In genomic region chr3:52454235-52454937, GRCh38 we compare ENCODE assay signal across 8 cellular contexts. TPM values are rescaled to one million over a fixed set of nuclear protein-coding genes. Genes with fewer than 3 reads are reported as not detected.
DNase-seq lines count a peak whose midpoint lies in the region; ATAC-seq and TF ChIP-seq lines count a peak whose summit lies in the region.

No MANE protein-coding gene starts in this region.

- no TSS peak for BruUV-seq in HCT116 (replicated peaks; lab: Mats Ljungman, UMichigan)

- 49% methylated on average over 8 of the region's 8 CpGs for WGBS in right cardiac atrium

- TF ChIP-seq RAD21 in HCT116 (IDR thresholded peaks at IDR 0.05; ENCODE audit: low read depth) = no peak

- POLR2A ChIA-PET in HCT116 (lab: Charles Lee) = interaction anchor here (1.7 kb wide), 1 partner anchor 82 kb away, joined by 8 read pairs; the partner anchor contains the start of gene UQCC5

- ATAC-seq in HCT116 (no peak), right cardiac atrium (no peak), GM18868 (IDR thresholded peaks at IDR 0.05; ENCODE audit: unreplicated experiment) (no peak)
- ATAC-seq in stimulated activated effector memory CD8-positive, alpha-beta T cell treated with anti-CD3 and anti-CD28 coated beads, Interleukin-12 subunit alpha, Interleukin-12 subunit beta, amount 100 ng/mL, for 72 hours = no peak

- peaks cover 43% of the 10 kb centered on the region for H3K36me3 Mint-ChIP-seq in stimulated activated effector memory CD8-positive, alpha-beta T cell treated with anti-CD3 and anti-CD28 coated beads, Interleukin-12 subunit alpha, Interleukin-12 subunit beta, amount 100 ng/mL, for 72 hours

- peak overlapping the region; percentile 97 for H3K4me3 Mint-ChIP-seq in stimulated activated effector memory CD8-positive, alpha-beta T cell treated with anti-CD3 and anti-CD28 coated beads, Interleukin-12 subunit alpha, Interleukin-12 subunit beta, amount 100 ng/mL, for 72 hours

- peak overlapping the region; percentile 99 for H3K27ac Mint-ChIP-seq in stimulated activated effector memory CD8-positive, alpha-beta T cell treated with anti-CD3 and anti-CD28 coated beads, Interleukin-12 subunit alpha, Interleukin-12 subunit beta, amount 100 ng/mL, for 72 hours

- CTCF ChIA-PET in HCT116 (lab: Charles Lee) = no interaction called here

- intact Hi-C loops in HCT116 (cut with micrococcal nuclease) (no loop called here), right cardiac atrium (cut with DNase I) (no loop called here)

- peak overlapping the region; percentile 89 for H3K4me2 ChIP-seq in HCT116 (ENCODE audit: low read length)

- H3K9me3 ChIP-seq in HCT116 (ENCODE audit: control insufficient read depth in 1 of 2, insufficient read depth in 1 of 2, low read depth in 1 of 2, low read length in 2 of 2) = no peaks in the 10 kb centered on the region
- no peaks in the 10 kb centered on the region for H3K9me3 ChIP-seq in right cardiac atrium (ENCODE audit: control insufficient read depth, low read length)

- H3K4me1 ChIP-seq in HCT116 (ENCODE audit: control insufficient read depth in 1 of 2, insufficient read depth in 2 of 2, low read length in 2 of 2) = peaks cover 46 to 71% of the 10 kb centered on the region in 2 experiments
- peaks cover 9% of the 10 kb centered on the region for H3K4me1 ChIP-seq in right cardiac atrium (ENCODE audit: control insufficient read depth, insufficient read depth, low read length)

- no peak for TF ChIP-seq CTCF in HCT116 (IDR thresholded peaks at IDR 0.05 in 2 of 3, conservative IDR thresholded peaks at IDR 0.05 in 1 of 3; ENCODE audit: borderline replicate concordance in 1 of 3, insufficient read depth in 1 of 3, low read depth in 2 of 3, low read length in 2 of 3)

- peaks cover 44% of the 10 kb centered on the region for H3K4me1 Mint-ChIP-seq in stimulated activated effector memory CD8-positive, alpha-beta T cell treated with anti-CD3 and anti-CD28 coated beads, Interleukin-12 subunit alpha, Interleukin-12 subunit beta, amount 100 ng/mL, for 72 hours

- H3K9me2 ChIP-seq in HCT116 (ENCODE audit: insufficient read depth) = no peaks in the 10 kb centered on the region

- RAD21 ChIA-PET in HCT116 (lab: Charles Lee; ENCODE audit: low non-redundant PET in 1 of 2, low total read pairs in 2 of 2, uncharacterized antibody in 2 of 2, unreplicated experiment in 2 of 2) = interaction anchor here in 1 of 2 experiments (0.6 kb wide), 1 partner anchor 182 kb away, joined by 3 read pairs; no protein-coding TSS in a partner anchor

- no peak for TF ChIP-seq POLR2A in HCT116 (IDR thresholded peaks at IDR 0.05; ENCODE audit: borderline replicate concordance, extremely low read depth, insufficient read depth, insufficient read length)

- H3K27ac ChIP-seq in HCT116 (ENCODE audit: low read depth, low read length) (peak overlapping the region; percentile 66), right cardiac atrium (ENCODE audit: low read length) (peak overlapping the region; percentile 95)

- H3K36me3 ChIP-seq in HCT116 (ENCODE audit: control insufficient read depth in 1 of 2, insufficient read depth in 2 of 2, low read length in 2 of 2) = peaks cover 8 to 24% of the 10 kb centered on the region in 2 experiments

- peak overlapping the region; percentile 95 for H3K9ac ChIP-seq in HCT116 (ENCODE audit: low read length)

- H3K79me2 ChIP-seq in HCT116 (ENCODE audit: insufficient read depth, low read length) = peaks cover 30% of the 10 kb centered on the region

- H4K20me1 ChIP-seq in HCT116 (ENCODE audit: insufficient read depth) = no peaks in the 10 kb centered on the region

- DNase-seq in HCT116 (ENCODE audit: low read depth, low spot score) (no peak), right cardiac atrium (peak in 2 of 3 donors; percentile 78 to 79), midbrain (lab: John Stamatoyannopoulos, UW) (no peak), putamen (ENCODE audit: low spot score) (no peak), NCI-H526 treated with DMSO at 0.1 percent for 48 hours (lab: John Stamatoyannopoulos, UW) (no peak)
- peak; percentile 34 to 45 for DNase-seq in activated T-cell treated with anti-CD3 and anti-CD28 coated beads, Interleukin-2, amount 50 U/mL, for 48 hours
- no peak for DNase-seq in stimulated activated effector memory CD8-positive, alpha-beta T cell treated with anti-CD3 and anti-CD28 coated beads, Interleukin-12 subunit alpha, Interleukin-12 subunit beta, amount 100 ng/mL, for 72 hours (ENCODE audit: low spot score in 2 of 2)

- H3K27me3 ChIP-seq in HCT116 (ENCODE audit: insufficient read depth, low read length) = no peaks in the 10 kb centered on the region
- no peaks in the 10 kb centered on the region for H3K27me3 ChIP-seq in right cardiac atrium (ENCODE audit: control insufficient read depth, insufficient read depth)

- no peak overlapping the region for H2AFZ ChIP-seq in HCT116 (ENCODE audit: low read depth, low read length, poor library complexity, severe bottlenecking)

- no peaks in the 10 kb centered on the region for H3K9me3 Mint-ChIP-seq in stimulated activated effector memory CD8-positive, alpha-beta T cell treated with anti-CD3 and anti-CD28 coated beads, Interleukin-12 subunit alpha, Interleukin-12 subunit beta, amount 100 ng/mL, for 72 hours

- H3K4me3 ChIP-seq in HCT116 (replicated peaks in 1 of 2; ENCODE audit: low read depth in 1 of 2, low read length in 2 of 2) (peak overlapping the region; percentile 80 to 94), right cardiac atrium (ENCODE audit: low read length) (peak overlapping the region; percentile 85)

TF ChIP-seq in HCT116, 20 proteins besides CTCF, POLR2A, EP300 and RAD21:
- TF ChIP-seq SIN3A (IDR thresholded peaks at IDR 0.05; ENCODE audit: low read depth) = no peak
- TF ChIP-seq ZBTB33 (IDR thresholded peaks at IDR 0.05; ENCODE audit: extremely low read depth, insufficient replicate concordance, low read length) = no peak
- no peak for TF ChIP-seq SRF (IDR thresholded peaks at IDR 0.05; ENCODE audit: low read depth)
- no peak for TF ChIP-seq EZH2phosphoT487 (IDR thresholded peaks at IDR 0.05; ENCODE audit: borderline replicate concordance)
- no peak for TF ChIP-seq CBX3 (IDR thresholded peaks at IDR 0.05; ENCODE audit: low read depth)
- TF ChIP-seq ZFX (IDR thresholded peaks at IDR 0.05) = no peak
- no peak for TF ChIP-seq CEBPB (IDR thresholded peaks at IDR 0.05; ENCODE audit: low read depth)
- TF ChIP-seq EGR1 (IDR thresholded peaks at IDR 0.05; ENCODE audit: low read depth) = no peak
- TF ChIP-seq FOSL1 (IDR thresholded peaks at IDR 0.05; ENCODE audit: low read depth) = no peak
- no peak for TF ChIP-seq ZNF274 (IDR thresholded peaks at IDR 0.05; ENCODE audit: low read depth, low read length)
- no peak for TF ChIP-seq MAX (IDR thresholded peaks at IDR 0.05)
- no peak for TF ChIP-seq TCF7L2 (IDR thresholded peaks at IDR 0.05; ENCODE audit: borderline replicate concordance, extremely low read depth, insufficient read depth, insufficient read length)
- TF ChIP-seq ATF3 (IDR thresholded peaks at IDR 0.05) = no peak
- TF ChIP-seq POLR2AphosphoS5 (IDR thresholded peaks at IDR 0.05; ENCODE audit: low read depth, low read length) = no peak
- no peak for TF ChIP-seq YY1 (IDR thresholded peaks at IDR 0.05; ENCODE audit: extremely low read depth, insufficient replicate concordance, low read depth, low read length)

RNA-seq across cellular contexts. Expression of gene TNNC1, which starts 0.5 kb away (rescaled TPM):
- total RNA-seq in HCT116 (2021; ENCODE audit: unreplicated experiment) (2.2 TPM), right cardiac atrium (1,000 to 10,000 TPM; 2,349 to 3,477 (median 2,851) TPM)
- polyA plus RNA-seq in HCT116 (2012) = 6.1 and 7.1 TPM in 2 replicates
- polyA plus RNA-seq in right cardiac atrium = 6,305 TPM

RNA-seq across cellular contexts. Expression of gene NISCH, which starts 1.0 kb away (rescaled TPM):
- total RNA-seq in HCT116 (2021; ENCODE audit: unreplicated experiment) = 72.8 TPM
- polyA plus RNA-seq in HCT116 (2012) = 54.7 and 58.3 TPM in 2 replicates
- total RNA-seq in right cardiac atrium = 10 to 100 TPM; 48.6 to 59.2 (median 53.0) TPM
- 31.2 TPM for polyA plus RNA-seq in right cardiac atrium

RNA-seq across cellular contexts. Expression of gene SEMA3G, which starts 9.5 kb away (rescaled TPM):
- 4.2 TPM for total RNA-seq in HCT116 (2021; ENCODE audit: unreplicated experiment)
- polyA plus RNA-seq in HCT116 (2012) = 1.3 and 1.4 TPM in 2 replicates
- total RNA-seq in right cardiac atrium = 10 to 100 TPM in 1 of 4 donors, 1 to 10 TPM in 3; 4.7 to 13.1 (median 8.3) TPM
- 11.2 TPM for polyA plus RNA-seq in right cardiac atrium

RNA-seq across cellular contexts. Expression of gene STAB1, which starts 40.8 kb away (rescaled TPM):
- total RNA-seq in HCT116 (2021; ENCODE audit: unreplicated experiment) (0.44 TPM), right cardiac atrium (100 to 1,000 TPM in 2 of 4 donors, 10 to 100 TPM in 2; 91.9 to 159 (median 101) TPM)
- polyA plus RNA-seq in HCT116 (2012) = 0.12 TPM in 1 of 2 replicates, not detected in the other
- polyA plus RNA-seq in right cardiac atrium = 69.5 TPM

RNA-seq across cellular contexts. Expression of gene PHF7, which starts 43.9 kb away (rescaled TPM):
- total RNA-seq in HCT116 (2021; ENCODE audit: unreplicated experiment) (10.0 TPM), right cardiac atrium (10 to 100 TPM; 15.9 to 28.5 (median 18.3) TPM)
- 6.1 and 9.1 TPM in 2 replicates for polyA plus RNA-seq in HCT116 (2012)
- 10.9 TPM for polyA plus RNA-seq in right cardiac atrium

Comparison
In these comparisons a context has a peak if more than half of its experiments do, and no peak if none do; other contexts are left out.
1. DNase-seq: peak in activated T-cell treated with anti-CD3 and anti-CD28 coated beads, Interleukin-2, amount 50 U/mL, for 48 hours (2 of 2) and right cardiac atrium (2 of 3); none in HCT116 (single experiment), stimulated activated effector memory CD8-positive, alpha-beta T cell treated with anti-CD3 and anti-CD28 coated beads, Interleukin-12 subunit alpha, Interleukin-12 subunit beta, amount 100 ng/mL, for 72 hours (0 of 2), midbrain (single experiment), putamen (single experiment) and NCI-H526 treated with DMSO at 0.1 percent for 48 hours (single experiment).
2. RNA of gene TNNC1, which starts 0.5 kb away (total RNA-seq): 2,349 to 3,477 TPM in right cardiac atrium; 2.2 TPM in HCT116 (single experiment); every median in the first group is over 100 times any median in the second.